8 cellular contexts compared by ENCODE assay signal in the genomic region with DNA sequence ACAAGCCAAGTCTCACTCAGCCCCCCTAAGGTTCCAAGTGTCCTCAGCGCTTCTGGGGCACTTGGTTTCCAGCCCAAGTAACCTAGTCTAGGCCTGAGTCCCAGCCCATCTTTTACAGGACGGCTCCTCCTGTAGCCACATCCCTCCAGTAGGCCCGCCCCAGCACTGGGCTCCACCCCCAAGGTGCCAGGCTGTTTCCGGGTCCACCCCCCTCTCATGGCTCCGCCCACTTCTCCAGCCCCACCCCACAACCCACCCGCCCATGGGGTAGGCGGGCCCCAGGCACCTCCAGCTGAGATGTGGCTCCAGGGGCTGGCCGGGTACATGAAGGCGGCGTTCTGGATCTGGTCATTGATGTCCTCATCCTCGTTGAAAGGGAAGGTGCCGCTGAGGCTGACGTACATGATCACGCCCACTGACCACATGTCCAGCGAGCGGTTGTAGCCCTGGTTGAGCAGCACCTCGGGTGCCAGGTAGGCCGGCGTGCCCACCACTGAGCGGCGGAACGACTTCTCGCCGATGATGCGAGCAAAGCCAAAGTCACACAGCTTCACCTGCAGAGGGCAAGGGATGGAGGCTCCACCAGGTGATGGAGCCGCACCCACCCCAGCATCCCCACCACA. TPM values are rescaled to one million over a fixed set of nuclear protein-coding genes. Genes with fewer than 3 reads are reported as not detected.
A peak's percentile ranks its signal among the peaks of the same experiment; 100 is the strongest.
DNase-seq lines count a peak whose midpoint lies in the region; ATAC-seq and TF ChIP-seq lines count a peak whose summit lies in the region.

No MANE protein-coding gene starts in this region.

- no peaks in the 10 kb centered on the region for H3K4me1 ChIP-seq in uterus

- no peak overlapping the region for H3K4me3 ChIP-seq in uterus

- H3K9me3 Mint-ChIP-seq in T-cell, result no peaks in the 10 kb centered on the region
- H3K9me3 Mint-ChIP-seq in activated naive CD8-positive, alpha-beta T cell treated with anti-CD3 and anti-CD28 coated beads, Interleukin-2, amount 50 U/mL, for 24 hours, result no peaks in the 10 kb centered on the region

- H3K36me3 Mint-ChIP-seq in T-cell, result peaks cover 61% of the 10 kb centered on the region
- peaks cover 50% of the 10 kb centered on the region for H3K36me3 Mint-ChIP-seq in activated naive CD8-positive, alpha-beta T cell treated with anti-CD3 and anti-CD28 coated beads, Interleukin-2, amount 50 U/mL, for 24 hours (ENCODE audit: low read depth)

- no peak overlapping the region for H3K27ac ChIP-seq in uterus

- H3K4me3 Mint-ChIP-seq in T-cell, result no peak overlapping the region
- no peak overlapping the region for H3K4me3 Mint-ChIP-seq in activated naive CD8-positive, alpha-beta T cell treated with anti-CD3 and anti-CD28 coated beads, Interleukin-2, amount 50 U/mL, for 24 hours

- TF ChIP-seq CTCF in uterus (IDR thresholded peaks at IDR 0.05), result no peak

- ATAC-seq in T-cell (replicated peaks in 1 of 4) (peak; percentile 76 to 96 (median 80)), GM19467 (IDR thresholded peaks at IDR 0.05; ENCODE audit: unreplicated experiment) (no peak)
- ATAC-seq in activated naive CD8-positive, alpha-beta T cell treated with anti-CD3 and anti-CD28 coated beads, Interleukin-2, amount 50 U/mL, for 24 hours, result peak; percentile 80

- peaks cover 4 to 15% (median 8%) of the 10 kb centered on the region in 3 donors for H3K4me1 Mint-ChIP-seq in T-cell
- H3K4me1 Mint-ChIP-seq in activated naive CD8-positive, alpha-beta T cell treated with anti-CD3 and anti-CD28 coated beads, Interleukin-2, amount 50 U/mL, for 24 hours, result peaks cover 2% of the 10 kb centered on the region

- intact Hi-C loops in uterus (cut with DNase I; ENCODE audit: low total_unique reads), result no loop called here

- TF ChIP-seq POLR2A in uterus (IDR thresholded peaks at IDR 0.05), result no peak

- POLR2A ChIA-PET in T-cell (lab: Charles Lee), result no interaction called here

- H3K27me3 ChIP-seq in uterus, result no peaks in the 10 kb centered on the region

- no peaks in the 10 kb centered on the region for H3K27me3 Mint-ChIP-seq in T-cell
- H3K27me3 Mint-ChIP-seq in activated naive CD8-positive, alpha-beta T cell treated with anti-CD3 and anti-CD28 coated beads, Interleukin-2, amount 50 U/mL, for 24 hours, result no peaks in the 10 kb centered on the region

- H3K9me3 ChIP-seq in uterus, result no peaks in the 10 kb centered on the region

- H3K27ac Mint-ChIP-seq in T-cell, result peak overlapping the region in 1 of 2 donors; percentile 39
- no peak overlapping the region for H3K27ac Mint-ChIP-seq in activated naive CD8-positive, alpha-beta T cell treated with anti-CD3 and anti-CD28 coated beads, Interleukin-2, amount 50 U/mL, for 24 hours

- peak; percentile 82 for DNase-seq in ELF-1 (ENCODE audit: low read depth, low spot score)
- DNase-seq in T-cell, result peak in 32 of 34 experiments; percentile 22 to 73 (median 58)
- peak; percentile 72 for DNase-seq in activated naive CD8-positive, alpha-beta T cell treated with anti-CD3 and anti-CD28 coated beads, Interleukin-2, amount 50 U/mL, for 24 hours
- DNase-seq in stimulated activated CD4-positive, alpha-beta T cell treated with anti-CD3 and anti-CD28 coated beads, Interleukin-15, amount 100 ng/mL, for 48 hours (ENCODE audit: low read depth in 2 of 2), result peak; percentile 53 to 62
- DNase-seq in ureter (ENCODE audit: low spot score), result no peak
- DNase-seq in uterus, result no peak
- DNase-seq in cortex of kidney (lab: John Stamatoyannopoulos, UW), result no peak

- CTCF ChIA-PET in T-cell (lab: Charles Lee), result interaction anchor here in 1 of 2 donors (0.6 kb wide), 1 partner anchor 819 kb away, joined by 6 read pairs; no protein-coding TSS in a partner anchor

- H3K36me3 ChIP-seq in uterus, result no peaks in the 10 kb centered on the region

RNA-seq across cellular contexts. Expression of a gene that starts 17.2 kb away (rescaled TPM):
- total RNA-seq in T-cell, result under 1 TPM; 0.15 to 0.56 (median 0.37) TPM
- 25.6 TPM for total RNA-seq in ureter
- total RNA-seq in uterus, result 10 to 100 TPM in 3 of 4 donors, under 1 TPM in 1; 0.29 to 90.1 (median 30.3) TPM

RNA-seq across cellular contexts. Expression of a gene that starts 38.7 kb away (rescaled TPM):
- total RNA-seq in T-cell (100 to 1,000 TPM; 121 to 145 (median 138) TPM), ureter (57.1 TPM), uterus (10 to 100 TPM; 30.8 to 85.7 (median 41.7) TPM)

RNA-seq across cellular contexts. Expression of a gene that starts 42.2 kb away (rescaled TPM):
- total RNA-seq in T-cell, result 1 to 10 TPM in 3 of 5 donors, not detected in 2; 3.3 to 7.9 (median 3.6) TPM
- total RNA-seq in ureter, result not detected
- total RNA-seq in uterus, result not detected

RNA-seq across cellular contexts. Expression of a gene that starts 53.3 kb away (rescaled TPM):
- total RNA-seq in T-cell (1 to 10 TPM; 1.2 to 5.4 (median 3.5) TPM), ureter (3.5 TPM), uterus (1 to 10 TPM in 2 of 4 donors, under 1 TPM in 2; 0.51 to 6.1 (median 3.5) TPM)

Comparison
In these comparisons a context has a peak if more than half of its experiments do, and no peak if none do; other contexts are left out.
1. DNase-seq: peak in ELF-1 (single experiment), T-cell (32 of 34), activated naive CD8-positive, alpha-beta T cell treated with anti-CD3 and anti-CD28 coated beads, Interleukin-2, amount 50 U/mL, for 24 hours (single experiment) and stimulated activated CD4-positive, alpha-beta T cell treated with anti-CD3 and anti-CD28 coated beads, Interleukin-15, amount 100 ng/mL, for 48 hours (2 of 2); none in ureter (single experiment), uterus (0 of 2) and cortex of kidney (single experiment).